ENCODE assay signal across 1 cellular context in the genomic region with DNA sequence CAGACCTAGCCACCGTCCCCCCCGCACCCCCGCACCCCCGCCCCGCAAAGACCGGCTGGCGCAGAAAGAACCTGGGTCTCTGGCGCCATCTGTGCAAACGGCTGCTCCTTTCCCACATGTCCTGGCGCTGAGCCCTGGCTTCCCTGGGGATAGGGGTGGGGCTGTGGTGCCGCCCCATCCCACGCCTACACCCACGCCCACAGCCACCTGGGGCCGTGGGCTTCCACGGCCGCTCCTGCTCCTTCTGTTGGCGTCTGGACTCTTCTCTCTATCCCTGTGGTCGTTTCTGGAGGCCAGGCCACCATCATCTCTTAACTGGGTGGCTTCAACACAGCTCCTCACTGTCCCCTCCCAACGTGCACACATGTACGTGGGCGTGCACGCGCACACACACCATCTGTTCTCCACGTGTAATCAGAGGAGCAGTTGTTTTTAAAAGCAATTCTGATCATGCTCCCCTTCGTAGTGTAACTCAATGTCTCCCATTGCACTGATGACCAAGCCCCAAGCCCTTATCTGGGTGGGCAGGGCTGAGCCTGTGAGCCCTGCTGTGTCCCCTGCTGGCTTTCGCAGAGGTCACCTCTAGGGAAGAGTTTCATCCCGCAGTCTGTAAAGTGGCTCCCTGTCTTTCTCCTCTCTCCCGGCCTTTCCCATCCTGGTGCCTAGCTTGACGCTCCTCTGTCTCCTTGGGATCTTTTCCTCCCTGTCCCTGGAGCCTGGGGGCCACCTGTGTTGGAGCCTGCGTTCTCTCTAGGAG.
A peak's percentile ranks its signal among the peaks of the same experiment; 100 is the strongest.
TF ChIP-seq lines count a peak whose summit lies in the region.

No MANE protein-coding gene starts in this region.

TF ChIP-seq in HepG2, 621 proteins besides CTCF, POLR2A, EP300 and RAD21 (continues in another document):
- TF ChIP-seq PPARG (CRISPR knock-in tag; conservative IDR thresholded peaks at IDR 0.05), result no peak
- no peak for TF ChIP-seq PRPF4 (IDR thresholded peaks at IDR 0.05; ENCODE audit: low read depth, low read length, poor library complexity, severe bottlenecking)
- TF ChIP-seq RBFOX2 (IDR thresholded peaks at IDR 0.05; ENCODE audit: low read depth, low read length), result no peak
- TF ChIP-seq HIC2 (CRISPR knock-in tag; IDR thresholded peaks at IDR 0.05; ENCODE audit: low read depth), result no peak
- TF ChIP-seq RELA (CRISPR knock-in tag; IDR thresholded peaks at IDR 0.05), result no peak
- 0 out of 2 replicates have a peak, but pooled peaks have one; percentile 18 for TF ChIP-seq HNF1B (CRISPR knock-in tag; IDR thresholded peaks at IDR 0.05)
- TF ChIP-seq TEAD3 (CRISPR knock-in tag; optimal IDR thresholded peaks at IDR 0.05; ENCODE audit: borderline replicate concordance), result no peak
- TF ChIP-seq ZNF777 (CRISPR knock-in tag; IDR thresholded peaks at IDR 0.05), result 0 out of 2 replicates have a peak, but pooled peaks have one; percentile 1
- peak; percentile 2; the same call in 1 of the 2 replicates for TF ChIP-seq SAP130 (CRISPR knock-in tag; IDR thresholded peaks at IDR 0.05; ENCODE audit: low read depth)
- peak; percentile 12; the same call in 1 of the 2 replicates for TF ChIP-seq AHR (CRISPR knock-in tag; IDR thresholded peaks at IDR 0.05)
- TF ChIP-seq BRD4 (CRISPR knock-in tag; IDR thresholded peaks at IDR 0.05), result peak; percentile 46; the same call in 1 of the 2 replicates
- TF ChIP-seq, protein P1, sequence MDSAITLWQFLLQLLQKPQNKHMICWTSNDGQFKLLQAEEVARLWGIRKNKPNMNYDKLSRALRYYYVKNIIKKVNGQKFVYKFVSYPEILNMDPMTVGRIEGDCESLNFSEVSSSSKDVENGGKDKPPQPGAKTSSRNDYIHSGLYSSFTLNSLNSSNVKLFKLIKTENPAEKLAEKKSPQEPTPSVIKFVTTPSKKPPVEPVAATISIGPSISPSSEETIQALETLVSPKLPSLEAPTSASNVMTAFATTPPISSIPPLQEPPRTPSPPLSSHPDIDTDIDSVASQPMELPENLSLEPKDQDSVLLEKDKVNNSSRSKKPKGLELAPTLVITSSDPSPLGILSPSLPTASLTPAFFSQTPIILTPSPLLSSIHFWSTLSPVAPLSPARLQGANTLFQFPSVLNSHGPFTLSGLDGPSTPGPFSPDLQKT (CRISPR knock-in tag; IDR thresholded peaks at IDR 0.05; ENCODE audit: borderline replicate concordance), result no peak
- TF ChIP-seq HNRNPK (IDR thresholded peaks at IDR 0.05; ENCODE audit: low read depth, low read length, poor library complexity, severe bottlenecking), result no peak
- TF ChIP-seq ZNF687 (CRISPR knock-in tag; IDR thresholded peaks at IDR 0.05), result peak; percentile 43; the same call in 1 of the 2 replicates
- TF ChIP-seq PLRG1 (conservative IDR thresholded peaks at IDR 0.05), result no peak
- TF ChIP-seq ZNF788 (CRISPR knock-in tag; IDR thresholded peaks at IDR 0.05; ENCODE audit: borderline replicate concordance), result no peak
- no peak for TF ChIP-seq ZSCAN9 (CRISPR knock-in tag; IDR thresholded peaks at IDR 0.05; ENCODE audit: borderline replicate concordance)
- TF ChIP-seq ZBTB14 (CRISPR knock-in tag; IDR thresholded peaks at IDR 0.05), result peak; percentile 61; the same call in 1 of the 2 replicates
- TF ChIP-seq ZFP91 (CRISPR knock-in tag; IDR thresholded peaks at IDR 0.05; ENCODE audit: borderline replicate concordance), result peak; percentile 36; the same call in 1 of the 2 replicates
- no peak for TF ChIP-seq ZNF224 (CRISPR knock-in tag; IDR thresholded peaks at IDR 0.05)
- peak; percentile 31; the same call in 1 of the 2 replicates for TF ChIP-seq MYC (CRISPR knock-in tag; IDR thresholded peaks at IDR 0.05; ENCODE audit: borderline replicate concordance)
- TF ChIP-seq, protein P2, sequence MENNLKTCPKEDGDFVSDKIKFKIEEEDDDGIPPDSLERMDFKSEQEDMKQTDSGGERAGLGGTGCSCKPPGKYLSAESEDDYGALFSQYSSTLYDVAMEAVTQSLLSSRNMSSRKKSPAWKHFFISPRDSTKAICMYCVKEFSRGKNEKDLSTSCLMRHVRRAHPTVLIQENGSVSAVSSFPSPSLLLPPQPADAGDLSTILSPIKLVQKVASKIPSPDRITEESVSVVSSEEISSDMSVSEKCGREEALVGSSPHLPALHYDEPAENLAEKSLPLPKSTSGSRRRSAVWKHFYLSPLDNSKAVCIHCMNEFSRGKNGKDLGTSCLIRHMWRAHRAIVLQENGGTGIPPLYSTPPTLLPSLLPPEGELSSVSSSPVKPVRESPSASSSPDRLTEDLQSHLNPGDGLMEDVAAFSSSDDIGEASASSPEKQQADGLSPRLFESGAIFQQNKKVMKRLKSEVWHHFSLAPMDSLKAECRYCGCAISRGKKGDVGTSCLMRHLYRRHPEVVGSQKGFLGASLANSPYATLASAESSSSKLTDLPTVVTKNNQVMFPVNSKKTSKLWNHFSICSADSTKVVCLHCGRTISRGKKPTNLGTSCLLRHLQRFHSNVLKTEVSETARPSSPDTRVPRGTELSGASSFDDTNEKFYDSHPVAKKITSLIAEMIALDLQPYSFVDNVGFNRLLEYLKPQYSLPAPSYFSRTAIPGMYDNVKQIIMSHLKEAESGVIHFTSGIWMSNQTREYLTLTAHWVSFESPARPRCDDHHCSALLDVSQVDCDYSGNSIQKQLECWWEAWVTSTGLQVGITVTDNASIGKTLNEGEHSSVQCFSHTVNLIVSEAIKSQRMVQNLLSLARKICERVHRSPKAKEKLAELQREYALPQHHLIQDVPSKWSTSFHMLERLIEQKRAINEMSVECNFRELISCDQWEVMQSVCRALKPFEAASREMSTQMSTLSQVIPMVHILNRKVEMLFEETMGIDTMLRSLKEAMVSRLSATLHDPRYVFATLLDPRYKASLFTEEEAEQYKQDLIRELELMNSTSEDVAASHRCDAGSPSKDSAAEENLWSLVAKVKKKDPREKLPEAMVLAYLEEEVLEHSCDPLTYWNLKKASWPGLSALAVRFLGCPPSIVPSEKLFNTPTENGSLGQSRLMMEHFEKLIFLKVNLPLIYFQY (CRISPR knock-in tag; IDR thresholded peaks at IDR 0.05; ENCODE audit: borderline replicate concordance), result no peak
- TF ChIP-seq SMAD9 (CRISPR knock-in tag; IDR thresholded peaks at IDR 0.05), result no peak
- TF ChIP-seq FOXO1 (CRISPR knock-in tag; IDR thresholded peaks at IDR 0.05), result 0 out of 2 replicates have a peak, but pooled peaks have one; percentile 7
- 0 out of 2 replicates have a peak, but pooled peaks have one; percentile 10 for TF ChIP-seq UBTF (CRISPR knock-in tag; IDR thresholded peaks at IDR 0.05)
- TF ChIP-seq GATAD1 (CRISPR knock-in tag; IDR thresholded peaks at IDR 0.05), result 0 out of 2 replicates have a peak, but pooled peaks have one; percentile 7
- TF ChIP-seq MAZ (IDR thresholded peaks at IDR 0.05; ENCODE audit: borderline replicate concordance, low read depth, low read length), result peak; percentile 37; the same call in 1 of the 2 replicates
- no peak; the same call in 1 of the 2 replicates for TF ChIP-seq MAZ (CRISPR knock-in tag; IDR thresholded peaks at IDR 0.05; ENCODE audit: low read depth)
- no peak for TF ChIP-seq NFRKB (IDR thresholded peaks at IDR 0.05)
- 0 out of 2 replicates have a peak, but pooled peaks have one; percentile 2 for TF ChIP-seq SOX5 (CRISPR knock-in tag; IDR thresholded peaks at IDR 0.05; ENCODE audit: borderline replicate concordance)
- TF ChIP-seq SALL1 (CRISPR knock-in tag; IDR thresholded peaks at IDR 0.05), result no peak
- TF ChIP-seq ZNF138 (CRISPR knock-in tag; IDR thresholded peaks at IDR 0.05; ENCODE audit: low read depth), result 0 out of 2 replicates have a peak, but pooled peaks have one; percentile 7
- TF ChIP-seq, protein P3, sequence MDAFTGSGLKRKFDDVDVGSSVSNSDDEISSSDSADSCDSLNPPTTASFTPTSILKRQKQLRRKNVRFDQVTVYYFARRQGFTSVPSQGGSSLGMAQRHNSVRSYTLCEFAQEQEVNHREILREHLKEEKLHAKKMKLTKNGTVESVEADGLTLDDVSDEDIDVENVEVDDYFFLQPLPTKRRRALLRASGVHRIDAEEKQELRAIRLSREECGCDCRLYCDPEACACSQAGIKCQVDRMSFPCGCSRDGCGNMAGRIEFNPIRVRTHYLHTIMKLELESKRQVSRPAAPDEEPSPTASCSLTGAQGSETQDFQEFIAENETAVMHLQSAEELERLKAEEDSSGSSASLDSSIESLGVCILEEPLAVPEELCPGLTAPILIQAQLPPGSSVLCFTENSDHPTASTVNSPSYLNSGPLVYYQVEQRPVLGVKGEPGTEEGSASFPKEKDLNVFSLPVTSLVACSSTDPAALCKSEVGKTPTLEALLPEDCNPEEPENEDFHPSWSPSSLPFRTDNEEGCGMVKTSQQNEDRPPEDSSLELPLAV (CRISPR knock-in tag; conservative IDR thresholded peaks at IDR 0.05; ENCODE audit: low read depth), result no peak
